In genomic region chr5:151924564-151925395, GRCh38 we compare ENCODE assay signal across 8 cellular contexts. TPM values are rescaled to one million over a fixed set of nuclear protein-coding genes. Genes with fewer than 3 reads are reported as not detected.
DNase-seq lines count a peak whose midpoint lies in the region; ATAC-seq and TF ChIP-seq lines count a peak whose summit lies in the region.

GLRA1 (minus strand) TSS chr5:151924851; CDS start chr5:151924549, 302 bp downstream.

- H3K27me3 Mint-ChIP-seq in neural progenitor cell (ENCODE audit: insufficient read depth, low read depth) = peaks cover 42% of the 10 kb centered on the region

- no peak for TF ChIP-seq CTCF in fibroblast of mammary gland (conservative IDR thresholded peaks at IDR 0.05; ENCODE audit: control insufficient read depth, insufficient read depth, low read depth, low read length)
- no peak for TF ChIP-seq CTCF in neural progenitor cell (IDR thresholded peaks at IDR 0.05)

- peaks cover 57% of the 10 kb centered on the region for H4K20me1 ChIP-seq in neural progenitor cell (ENCODE audit: low read depth)

- peak; percentile 62 for DNase-seq in GM03348 (ENCODE audit: low spot score)
- DNase-seq in MV-4-11 (lab: John Stamatoyannopoulos, UW) = peak; percentile 1
- peak; percentile 5 for DNase-seq in activated T-cell treated with anti-CD3 and anti-CD28 coated beads for 24 hours (ENCODE audit: low read depth)
- peak; percentile 32 for DNase-seq in fibroblast of mammary gland (ENCODE audit: low read depth)
- peak; percentile 93 for DNase-seq in neural progenitor cell (ENCODE audit: low spot score)
- DNase-seq in SKM-1 treated with dmso at 0.1 percent for 144 hours (lab: John Stamatoyannopoulos, UW; ENCODE audit: unreplicated experiment) = no peak

- H3K79me2 ChIP-seq in neural progenitor cell (ENCODE audit: low read depth) = no peaks in the 10 kb centered on the region

- peaks cover 33% of the 10 kb centered on the region for H3K4me1 Mint-ChIP-seq in neural progenitor cell

- H3K4me1 ChIP-seq in neural progenitor cell = peaks cover 11% of the 10 kb centered on the region

- no peaks in the 10 kb centered on the region for H3K9me3 ChIP-seq in neural progenitor cell (ENCODE audit: low read depth)

- H2AFZ ChIP-seq in neural progenitor cell (replicated peaks) = no peak within 1 kb of the TSS

- H3K27ac ChIP-seq in neural progenitor cell = no peak within 1 kb of the TSS

- H3K9me3 Mint-ChIP-seq in neural progenitor cell = no peaks in the 10 kb centered on the region

- no peak within 1 kb of the TSS for H3K4me3 ChIP-seq in fibroblast of mammary gland (ENCODE audit: control insufficient read depth, low read depth, low read length)
- no peak within 1 kb of the TSS for H3K4me3 ChIP-seq in neural progenitor cell

- ATAC-seq in GM18907 (IDR thresholded peaks at IDR 0.05; ENCODE audit: unreplicated experiment) = no peak
- ATAC-seq in HG02642 (IDR thresholded peaks at IDR 0.05; ENCODE audit: poor library complexity, unreplicated experiment) = no peak

- peaks cover 29% of the 10 kb centered on the region for H3F3A ChIP-seq in neural progenitor cell (ENCODE audit: low read depth)

- peaks cover 97% of the 10 kb centered on the region for H3K27me3 ChIP-seq in neural progenitor cell

- no peak within 1 kb of the TSS for H3K9ac ChIP-seq in neural progenitor cell

- H3K27ac Mint-ChIP-seq in neural progenitor cell = no peak within 1 kb of the TSS

- no peaks in the 10 kb centered on the region for H3K36me3 ChIP-seq in neural progenitor cell

- H3K4me3 Mint-ChIP-seq in neural progenitor cell = peak within 1 kb of the TSS; percentile 61

- peak within 1 kb of the TSS; percentile 49 for H3K4me2 ChIP-seq in neural progenitor cell

- no peaks in the 10 kb centered on the region for H3K36me3 Mint-ChIP-seq in neural progenitor cell

RNA-seq across cellular contexts. Expression of gene GLRA1, which starts in this region (rescaled TPM):
- not detected in 2 replicates for total RNA-seq in neural progenitor cell (ENCODE audit: low replicate concordance)

Comparison
In these comparisons a context has a peak if more than half of its experiments do, and no peak if none do; other contexts are left out.
1. Peak in DNase-seq and H3K4me2 ChIP-seq in neural progenitor cell; RNA of the gene not detected or under 1 TPM.